Comparison of ENCODE assay signal across 10 cellular contexts in the genomic region with DNA sequence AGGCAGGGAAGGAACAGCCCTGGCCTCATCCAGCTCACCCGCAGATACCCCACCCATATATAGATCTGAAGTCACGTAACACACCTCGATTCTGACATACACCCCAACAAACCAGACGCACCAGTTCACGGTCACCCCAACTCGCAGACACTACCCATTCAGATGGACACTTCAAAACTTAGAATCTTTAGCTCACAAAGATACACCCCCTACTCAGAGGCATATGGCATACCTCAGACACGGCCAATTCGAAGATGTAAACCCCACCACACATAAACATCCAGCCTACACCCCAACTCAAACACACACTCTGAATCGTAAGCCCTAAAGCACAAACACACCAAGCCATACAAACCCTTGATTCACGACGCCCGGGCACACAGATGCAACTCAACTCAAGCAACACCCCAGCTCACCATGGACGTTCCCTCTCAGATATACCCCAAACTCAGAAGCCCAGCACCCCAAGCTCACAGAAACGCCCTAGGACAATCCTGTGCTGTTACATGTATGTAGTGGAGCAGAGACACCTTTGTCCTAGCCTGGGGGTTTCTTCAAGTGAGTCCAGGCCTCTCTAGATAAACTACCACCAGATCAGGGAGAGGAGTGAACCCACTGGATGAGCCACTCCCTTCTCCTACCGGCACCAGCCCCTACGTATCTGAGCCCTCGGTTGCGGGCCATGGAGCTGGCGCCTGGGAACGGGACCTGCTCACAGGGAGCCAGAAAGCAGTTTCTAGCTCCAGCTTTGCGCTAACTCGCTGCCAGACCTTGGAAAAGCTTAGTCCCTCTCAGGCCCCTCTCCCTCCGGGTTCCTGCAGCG. TPM values are rescaled to one million over a fixed set of nuclear protein-coding genes. Genes with fewer than 3 reads are reported as not detected.
DNase-seq lines count a peak whose midpoint lies in the region; ATAC-seq, FAIRE-seq and TF ChIP-seq lines count a peak whose summit lies in the region.
"Had no signal": no experiment of that assay in that cellular context is flagged by ENCODE, and none has a peak within 500 bp of the region (broad histone marks: within the 10 kb centered on the region; RNA-seq: fewer than 3 reads in every experiment).

No MANE protein-coding gene starts in this region.

- H3K4me1 ChIP-seq in BE2C, result peaks cover 18% of the 10 kb centered on the region
- H3K4me1 ChIP-seq in H1 (replicated peaks in 1 of 4; ENCODE audit: control insufficient read depth in 3 of 4, insufficient read depth in 4 of 4, low read length in 3 of 4), result peaks cover 9 to 31% (median 22%) of the 10 kb centered on the region in 4 experiments

- peak overlapping the region; percentile 84 for H2BK15ac ChIP-seq in H1 (ENCODE audit: low read length)

- H4K8ac ChIP-seq in H1 (ENCODE audit: extremely low read depth, insufficient read depth, low read length), result peak overlapping the region; percentile 95; the same call in 1 of the 2 replicates

- H3K36me3 ChIP-seq in BE2C (no peaks in the 10 kb centered on the region; the same call in 1 of the 2 replicates), H1 (ENCODE audit: control insufficient read depth in 2 of 4, insufficient read depth in 4 of 4, low read length in 3 of 4) (no peaks in the 10 kb centered on the region)

- no peak overlapping the region for H4K5ac ChIP-seq in H1 (ENCODE audit: insufficient read length, low read depth, low read length)

- ATAC-seq in naive thymus-derived CD8-positive, alpha-beta T cell, result no peak
- no peak for ATAC-seq in GM21367 (IDR thresholded peaks at IDR 0.05; ENCODE audit: unreplicated experiment)
- ATAC-seq in omental fat pad (ENCODE audit: low FRiP score), result no peak

- H3K4me3 Mint-ChIP-seq in naive thymus-derived CD8-positive, alpha-beta T cell, result peak overlapping the region; percentile 65 to 91 (median 86)

- H3K4me2 ChIP-seq in H1 (ENCODE audit: insufficient read depth in 1 of 2, low read depth in 2 of 2, low read length in 2 of 2), result peak overlapping the region; percentile 70 to 88

- peak overlapping the region; percentile 62 for H3K4me3 ChIP-seq in BE2C (ENCODE audit: low read depth, low read length)
- peak overlapping the region; percentile 50 to 70 (median 57) for H3K4me3 ChIP-seq in H1 (ENCODE audit: extremely low read depth in 1 of 4, insufficient read depth in 2 of 4, low read depth in 3 of 4, low read length in 4 of 4)
- H3K4me3 ChIP-seq: mucosa of descending colon had no signal

- H2BK120ac ChIP-seq in H1 (replicated peaks; ENCODE audit: low read depth, low read length), result no peak overlapping the region

- no peak for FAIRE-seq in H1 (lab: Jason Lieb, UNC)

- POLR2A ChIA-PET in H1 (lab: Charles Lee; ENCODE audit: partially characterized antibody), result interaction anchor here (0.9 to 4.9 kb wide), 11 partner anchors 9 to 176 kb away, joined by 3 to 51 read pairs (median 8); partner anchors contain the start of genes C10orf95, CUEDC2, FBXL15 and NFKB2
- POLR2A ChIA-PET in naive thymus-derived CD8-positive, alpha-beta T cell (lab: Charles Lee), result interaction anchor here (0.5 to 5.5 kb wide), 11 partner anchors 11 to 178 kb away, joined by 3 to 64 read pairs (median 7); partner anchors contain the start of genes C10orf95, CUEDC2, FBXL15 and NFKB2

- WGBS in H1 (ENCODE audit: extremely low coverage in 1 of 2, insufficient coverage in 1 of 2, insufficient read length in 1 of 2, insufficient replicate concordance in 2 of 2, low coverage in 1 of 2, low lambda C conversion rate in 2 of 2, missing lambda C conversion rate in 1 of 2), 2 experiments, result 40% methylated on average over 24 of the region's 24 CpGs; no CpG with 5 or more reads in 1 of the 2 experiments

- no peaks in the 10 kb centered on the region for H3K79me1 ChIP-seq in H1 (ENCODE audit: low read depth, low read length)

- H3K4me1 Mint-ChIP-seq in naive thymus-derived CD8-positive, alpha-beta T cell, result peaks cover 25 to 57% (median 40%) of the 10 kb centered on the region in 4 donors

- TF ChIP-seq POLR2A in H1 (IDR thresholded peaks at IDR 0.05; ENCODE audit: control extremely low read depth in 1 of 2, low read depth in 2 of 2, low read length in 2 of 2), result no peak

- H3K23ac ChIP-seq in H1 (ENCODE audit: insufficient read length), result no peak overlapping the region

- CTCF ChIA-PET in H1 (lab: Charles Lee; ENCODE audit: partially characterized antibody), result interaction anchor here (0.6 to 10.1 kb wide), 12 partner anchors 8 to 1348 kb away, joined by 3 to 205 read pairs (median 4); partner anchors contain the start of genes CUEDC2, NFKB2 and PSD

- no peak overlapping the region for H3K14ac ChIP-seq in H1 (ENCODE audit: insufficient read length)

- H3K9me3 ChIP-seq in BE2C (no peaks in the 10 kb centered on the region), H1 (ENCODE audit: insufficient read depth in 2 of 2, low read depth in 1 of 2, low read length in 1 of 2) (no peaks in the 10 kb centered on the region)
- H3K9me3 ChIP-seq: mucosa of descending colon had no signal

- peaks cover 0 to 4% of the 10 kb centered on the region in 2 experiments for H4K20me1 ChIP-seq in H1 (replicated peaks in 1 of 2; ENCODE audit: control insufficient read depth in 1 of 2, insufficient read depth in 2 of 2, low read length in 2 of 2)

- peak overlapping the region; percentile 31 for H4K91ac ChIP-seq in H1 (replicated peaks; ENCODE audit: insufficient read length, low read length)

- TF ChIP-seq CTCF in BE2C (IDR thresholded peaks at IDR 0.05; ENCODE audit: low read depth, low read length) (no peak), H1 (IDR thresholded peaks at IDR 0.05; ENCODE audit: control extremely low read depth in 1 of 3, insufficient read depth in 1 of 3, low read depth in 1 of 3, low read length in 3 of 3) (no peak), omental fat pad (IDR thresholded peaks at IDR 0.05) (no peak)

- H3K27me3 Mint-ChIP-seq in naive thymus-derived CD8-positive, alpha-beta T cell, result peaks cover 0 to 27% (median 0%) of the 10 kb centered on the region in 5 donors

- peak; percentile 32 for DNase-seq in BE2C
- peak; percentile 10 for DNase-seq in NCI-H69 (lab: John Stamatoyannopoulos, UW)
- peak in 1 of 2 experiments; percentile 67 for DNase-seq in H1 (ENCODE audit: low read depth in 1 of 2, low spot score in 2 of 2)
- no peak for DNase-seq in naive thymus-derived CD8-positive, alpha-beta T cell
- no peak for DNase-seq in amniotic stem cell (lab: John Stamatoyannopoulos, UW)
- no peak for DNase-seq in ACHN
- DNase-seq in omental fat pad (ENCODE audit: low spot score), result no peak

- no peak for TF ChIP-seq EP300 in H1 (IDR thresholded peaks at IDR 0.05; ENCODE audit: borderline replicate concordance in 1 of 2, low read depth in 2 of 2, low read length in 2 of 2)

- in situ Hi-C loops in ACHN (cut with HindIII; ENCODE audit: low pct_ligation_motif_present, low pct_unique_long_range_greater_than_20kb, low sequenced_read_pairs), result no loop called here

- H3K36me3 Mint-ChIP-seq in naive thymus-derived CD8-positive, alpha-beta T cell, result no peaks in the 10 kb centered on the region

- H3K18ac ChIP-seq in H1 (ENCODE audit: extremely low read depth, low read length), result no peak overlapping the region

- no peak overlapping the region; the same call in 1 of the 2 replicates for H2AK5ac ChIP-seq in H1 (ENCODE audit: low read depth, low read length)

- no peak overlapping the region for H3K27ac ChIP-seq in H1 (ENCODE audit: low read depth, low read length)

- H3K23me2 ChIP-seq in H1 (ENCODE audit: low read depth, low read length), result peaks cover 26% of the 10 kb centered on the region

- no peak overlapping the region for H2AFZ ChIP-seq in H1 (ENCODE audit: low read length)

- no peak overlapping the region; the same call in 1 of the 2 replicates for H2BK5ac ChIP-seq in H1 (ENCODE audit: low read depth, low read length)

- no peaks in the 10 kb centered on the region for H3K9me3 Mint-ChIP-seq in naive thymus-derived CD8-positive, alpha-beta T cell

- H2BK20ac ChIP-seq in H1 (ENCODE audit: low read length), result no peak overlapping the region

- peak overlapping the region; percentile 61 to 93 (median 84) for H3K27ac Mint-ChIP-seq in naive thymus-derived CD8-positive, alpha-beta T cell

- peak overlapping the region; percentile 54 for H3K56ac ChIP-seq in H1 (replicated peaks; ENCODE audit: insufficient read length, low read depth, low read length)

- no peaks in the 10 kb centered on the region for H3K79me2 ChIP-seq in H1 (ENCODE audit: control insufficient read depth in 1 of 2, insufficient read depth in 2 of 2, low read length in 2 of 2)

- H2BK12ac ChIP-seq in H1 (ENCODE audit: low read depth, low read length), result peak overlapping the region; percentile 82; the same call in 1 of the 2 replicates

- TF ChIP-seq RAD21 in H1 (IDR thresholded peaks at IDR 0.05 in 1 of 2, conservative IDR thresholded peaks at IDR 0.05 in 1 of 2; ENCODE audit: low read depth in 2 of 2, low read length in 2 of 2), result no peak

- peak overlapping the region in 2 of 4 experiments; percentile 8 to 25; a peak in 3 of 7 replicates for H3K9ac ChIP-seq in H1 (replicated peaks in 1 of 4; ENCODE audit: extremely low read depth in 1 of 4, low read depth in 3 of 4, low read length in 3 of 4)

- no peaks in the 10 kb centered on the region for H3K27me3 ChIP-seq in BE2C
- peaks cover 17 to 52% (median 50%) of the 10 kb centered on the region in 4 experiments for H3K27me3 ChIP-seq in H1 (replicated peaks in 1 of 4; ENCODE audit: control insufficient read depth in 3 of 4, extremely low read depth in 1 of 4, insufficient read depth in 3 of 4, low read length in 3 of 4)

- H3K4ac ChIP-seq in H1 (replicated peaks; ENCODE audit: insufficient read length, low read depth, low read length), result no peak overlapping the region

RNA-seq across cellular contexts. Expression of gene PSD, which starts 8.8 kb away (rescaled TPM):
- 177 TPM for polyA plus RNA-seq in BE2C (2012; ENCODE audit: insufficient read depth, insufficient read length, low read depth)
- 5.6 and 6.0 TPM in 2 replicates for total RNA-seq in H1 (2021; fragmentation: NEBNext Ultra II Directional; extraction: Animal tissue kit (Norgen Biotek cat#: 25700))
- 5.4 and 8.0 TPM in 2 replicates for polyA plus RNA-seq in H1 (2011; rRNA removed)
- 6.0 TPM for polyA plus RNA-seq in H1 (2011; cell fraction: cytosol; rRNA removed)
- 30.7 TPM for polyA plus RNA-seq in H1 (2011; cell fraction: nucleus; rRNA removed)
- 5.8 to 8.4 TPM (median 7.1 TPM) in 4 replicates for polyA plus RNA-seq in H1 (2012, experiment 1 of 2)
- polyA plus RNA-seq in H1 (2012, experiment 2 of 2), result 4.3 TPM
- 4.1 TPM for polyA plus RNA-seq in H1 (2013, experiment 1 of 2)
- polyA plus RNA-seq in H1 (2013, experiment 2 of 2), result 2.9 TPM
- 2.6 and 3.0 TPM in 2 replicates for polyA minus RNA-seq in H1 (2011; rRNA and poly(A)+ RNA removed)
- polyA minus RNA-seq in H1 (2011; cell fraction: cytosol; rRNA and poly(A)+ RNA removed), result 2.9 TPM
- polyA minus RNA-seq in H1 (2011; cell fraction: nucleus; rRNA and poly(A)+ RNA removed), result 9.0 TPM
- total RNA-seq in naive thymus-derived CD8-positive, alpha-beta T cell, result 10 to 100 TPM; 11.9 to 13.3 TPM
- 1 to 10 TPM; 4.9 to 5.9 (median 5.3) TPM for polyA plus RNA-seq in naive thymus-derived CD8-positive, alpha-beta T cell
- 1 to 10 TPM in 2 of 4 donors, under 1 TPM in 1, not detected in 1; 0.44 to 1.6 (median 1.1) TPM for total RNA-seq in omental fat pad
- total RNA-seq: HT1080 had no signal

RNA-seq across cellular contexts. Expression of gene FBXL15, which starts 10.8 kb away (rescaled TPM):
- 164 TPM for polyA plus RNA-seq in BE2C (2012; ENCODE audit: insufficient read depth, insufficient read length, low read depth)
- total RNA-seq in H1 (2021; fragmentation: NEBNext Ultra II Directional; extraction: Animal tissue kit (Norgen Biotek cat#: 25700)), result 11.3 and 15.4 TPM in 2 replicates
- 22.6 and 29.2 TPM in 2 replicates for polyA plus RNA-seq in H1 (2011; rRNA removed)
- 24.4 TPM for polyA plus RNA-seq in H1 (2011; cell fraction: cytosol; rRNA removed)
- polyA plus RNA-seq in H1 (2011; cell fraction: nucleus; rRNA removed), result 29.1 TPM
- 6.3 to 17.2 TPM (median 16.5 TPM) in 4 replicates for polyA plus RNA-seq in H1 (2012, experiment 1 of 2)
- 12.9 TPM for polyA plus RNA-seq in H1 (2012, experiment 2 of 2)
- 8.9 TPM for polyA plus RNA-seq in H1 (2013, experiment 1 of 2)
- polyA plus RNA-seq in H1 (2013, experiment 2 of 2), result 8.0 TPM
- polyA minus RNA-seq in H1 (2011; rRNA and poly(A)+ RNA removed), result 1.7 and 1.8 TPM in 2 replicates
- polyA minus RNA-seq in H1 (2011; cell fraction: cytosol; rRNA and poly(A)+ RNA removed), result 9.8 TPM
- polyA minus RNA-seq in H1 (2011; cell fraction: nucleus; rRNA and poly(A)+ RNA removed), result 9.6 TPM
- 10 to 100 TPM; 18.7 to 21.1 TPM for total RNA-seq in naive thymus-derived CD8-positive, alpha-beta T cell
- polyA plus RNA-seq in naive thymus-derived CD8-positive, alpha-beta T cell, result 10 to 100 TPM; 26.8 to 35.5 (median 28.5) TPM
- total RNA-seq in omental fat pad, result 10 to 100 TPM; 11.7 to 16.8 (median 15.0) TPM

RNA-seq across cellular contexts. Expression of gene NFKB2, which starts 14.3 kb away (rescaled TPM):
- 13.1 TPM for polyA plus RNA-seq in BE2C (2012; ENCODE audit: insufficient read depth, insufficient read length, low read depth)
- total RNA-seq in H1 (2021; fragmentation: NEBNext Ultra II Directional; extraction: Animal tissue kit (Norgen Biotek cat#: 25700)), result 18.7 and 20.4 TPM in 2 replicates
- polyA plus RNA-seq in H1 (2011; rRNA removed), result 31.4 and 34.5 TPM in 2 replicates
- 26.8 TPM for polyA plus RNA-seq in H1 (2011; cell fraction: cytosol; rRNA removed)
- polyA plus RNA-seq in H1 (2011; cell fraction: nucleus; rRNA removed), result 78.0 TPM
- polyA plus RNA-seq in H1 (2012, experiment 1 of 2), result 25.2 to 41.2 TPM (median 38.4 TPM) in 4 replicates
- 27.3 TPM for polyA plus RNA-seq in H1 (2012, experiment 2 of 2)
- polyA plus RNA-seq in H1 (2013, experiment 1 of 2), result 7.1 TPM
- polyA plus RNA-seq in H1 (2013, experiment 2 of 2), result 5.6 TPM
- polyA minus RNA-seq in H1 (2011; rRNA and poly(A)+ RNA removed), result 13.4 and 14.3 TPM in 2 replicates
- 20.0 TPM for polyA minus RNA-seq in H1 (2011; cell fraction: cytosol; rRNA and poly(A)+ RNA removed)
- polyA minus RNA-seq in H1 (2011; cell fraction: nucleus; rRNA and poly(A)+ RNA removed), result 18.3 TPM
- total RNA-seq in naive thymus-derived CD8-positive, alpha-beta T cell, result 100 to 1,000 TPM; 111 to 123 TPM
- 10 to 100 TPM in 1 of 3 donors, 1 to 10 TPM in 2; 6.1 to 14.6 (median 9.1) TPM for polyA plus RNA-seq in naive thymus-derived CD8-positive, alpha-beta T cell
- total RNA-seq in omental fat pad, result 10 to 100 TPM; 13.7 to 54.4 (median 28.8) TPM

RNA-seq across cellular contexts. Expression of gene CUEDC2, which starts 22.6 kb away (rescaled TPM):
- polyA plus RNA-seq in BE2C (2012; ENCODE audit: insufficient read depth, insufficient read length, low read depth), result 128 TPM
- 41.7 and 43.6 TPM in 2 replicates for total RNA-seq in H1 (2021; fragmentation: NEBNext Ultra II Directional; extraction: Animal tissue kit (Norgen Biotek cat#: 25700))
- 55.2 and 66.7 TPM in 2 replicates for polyA plus RNA-seq in H1 (2011; rRNA removed)
- 64.7 TPM for polyA plus RNA-seq in H1 (2011; cell fraction: cytosol; rRNA removed)
- polyA plus RNA-seq in H1 (2011; cell fraction: nucleus; rRNA removed), result 85.7 TPM
- polyA plus RNA-seq in H1 (2012, experiment 1 of 2), result 34.9 to 55.7 TPM (median 49.6 TPM) in 4 replicates
- 50.4 TPM for polyA plus RNA-seq in H1 (2012, experiment 2 of 2)
- polyA plus RNA-seq in H1 (2013, experiment 1 of 2), result 59.5 TPM
- 62.0 TPM for polyA plus RNA-seq in H1 (2013, experiment 2 of 2)
- 15.2 and 16.5 TPM in 2 replicates for polyA minus RNA-seq in H1 (2011; rRNA and poly(A)+ RNA removed)
- polyA minus RNA-seq in H1 (2011; cell fraction: cytosol; rRNA and poly(A)+ RNA removed), result 25.0 TPM
- 17.6 TPM for polyA minus RNA-seq in H1 (2011; cell fraction: nucleus; rRNA and poly(A)+ RNA removed)
- total RNA-seq in naive thymus-derived CD8-positive, alpha-beta T cell, result 10 to 100 TPM; 36.5 to 41.7 TPM
- polyA plus RNA-seq in naive thymus-derived CD8-positive, alpha-beta T cell, result 10 to 100 TPM; 60.6 to 76.9 (median 70.8) TPM
- total RNA-seq in omental fat pad, result 10 to 100 TPM; 41.1 to 51.6 (median 47.2) TPM

RNA-seq across cellular contexts. Expression of gene C10orf95, which starts 41.5 kb away (rescaled TPM):
- polyA plus RNA-seq in BE2C (2012; ENCODE audit: insufficient read depth, insufficient read length, low read depth), result 1.0 TPM
- 0.34 and 0.44 TPM in 2 replicates for total RNA-seq in H1 (2021; fragmentation: NEBNext Ultra II Directional; extraction: Animal tissue kit (Norgen Biotek cat#: 25700))
- 0.48 and 0.80 TPM in 2 replicates for polyA plus RNA-seq in H1 (2011; rRNA removed)
- polyA plus RNA-seq in H1 (2011; cell fraction: cytosol; rRNA removed), result 0.41 TPM
- polyA plus RNA-seq in H1 (2011; cell fraction: nucleus; rRNA removed), result 0.40 TPM
- polyA plus RNA-seq in H1 (2012, experiment 1 of 2), result 1.8 to 2.5 TPM (median 2.2 TPM) in 4 replicates
- 0.34 TPM for polyA plus RNA-seq in H1 (2012, experiment 2 of 2)
- polyA plus RNA-seq in H1 (2013, experiment 1 of 2), result 0.32 TPM
- polyA plus RNA-seq in H1 (2013, experiment 2 of 2), result 0.35 TPM
- polyA minus RNA-seq in H1 (2011; rRNA and poly(A)+ RNA removed), result 0.49 and 0.76 TPM in 2 replicates
- not detected for polyA minus RNA-seq in H1 (2011; cell fraction: cytosol; rRNA and poly(A)+ RNA removed)
- polyA minus RNA-seq in H1 (2011; cell fraction: nucleus; rRNA and poly(A)+ RNA removed), result not detected
- under 1 TPM; 0.52 to 0.73 TPM for total RNA-seq in naive thymus-derived CD8-positive, alpha-beta T cell
- under 1 TPM; 0.68 to 0.97 (median 0.68) TPM for polyA plus RNA-seq in naive thymus-derived CD8-positive, alpha-beta T cell
- under 1 TPM in 1 of 4 donors, not detected in 3; 0.84 TPM for total RNA-seq in omental fat pad

Comparison
In these comparisons a context has a peak if more than half of its experiments do, and no peak if none do; other contexts are left out.
1. DNase-seq: peak in BE2C (single experiment) and NCI-H69 (single experiment); none in naive thymus-derived CD8-positive, alpha-beta T cell (0 of 10), amniotic stem cell (single experiment), ACHN (single experiment) and omental fat pad (single experiment).